8 cellular contexts compared by ENCODE assay signal in the genomic region with DNA sequence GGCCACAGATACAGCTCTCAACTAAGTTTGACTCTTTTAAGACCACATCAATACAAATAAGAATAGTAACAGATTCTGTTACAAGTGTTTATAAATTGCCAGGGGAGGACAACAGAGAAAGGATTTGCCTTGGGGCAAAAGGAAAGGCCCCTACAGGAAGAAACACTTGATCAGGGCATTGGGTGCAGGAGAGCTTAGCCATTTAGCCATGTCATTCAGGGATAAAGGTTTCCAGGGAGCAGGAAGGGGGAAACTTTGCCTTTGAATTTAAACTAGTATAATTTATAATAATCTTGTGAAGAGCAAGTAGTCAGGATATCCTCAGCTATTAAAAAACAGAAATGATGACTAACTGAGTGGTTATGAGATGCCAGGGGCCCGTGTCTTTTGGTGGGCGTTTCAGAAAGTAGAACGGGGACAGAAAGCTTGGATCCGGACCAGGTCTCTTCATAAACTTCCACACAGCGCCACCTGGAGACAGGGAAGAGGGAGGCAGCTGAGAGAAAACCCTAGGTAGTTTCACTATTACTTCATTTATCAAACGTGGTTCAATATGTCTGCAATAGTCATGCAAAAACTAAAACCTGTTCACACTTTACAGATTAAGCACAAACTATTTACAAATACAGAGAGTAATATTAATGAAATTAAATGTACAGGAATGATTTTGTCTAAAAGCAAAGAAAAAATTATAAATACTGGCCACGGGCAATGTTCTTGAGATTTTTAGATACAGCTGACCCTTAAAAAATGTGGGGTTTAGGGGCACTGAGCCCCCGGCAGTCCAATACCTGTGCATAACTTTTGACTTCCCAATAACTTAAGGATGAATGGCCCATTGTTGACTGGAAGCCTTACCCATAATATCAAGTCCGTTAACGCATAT. TPM values are rescaled to one million over a fixed set of nuclear protein-coding genes. Genes with fewer than 3 reads are reported as not detected.
DNase-seq lines count a peak whose midpoint lies in the region; ATAC-seq, FAIRE-seq and TF ChIP-seq lines count a peak whose summit lies in the region.

No MANE protein-coding gene starts in this region.

- H3K4me3 ChIP-seq in NB4 (ENCODE audit: low read depth, low read length) (no peak overlapping the region), right cardiac atrium (ENCODE audit: low read length) (no peak overlapping the region), sigmoid colon (peak overlapping the region in 2 of 4 donors; percentile 10 to 13)

- no peak overlapping the region for H3K27ac ChIP-seq in right cardiac atrium (ENCODE audit: low read length)
- H3K27ac ChIP-seq in sigmoid colon: no peak overlapping the region

- peaks cover 11% of the 10 kb centered on the region for H3K4me1 Mint-ChIP-seq in activated naive CD8-positive, alpha-beta T cell treated with anti-CD3 and anti-CD28 coated beads, Interleukin-2, amount 50 U/mL, for 24 hours

- no peaks in the 10 kb centered on the region for H3K4me1 ChIP-seq in right cardiac atrium (ENCODE audit: control insufficient read depth, insufficient read depth, low read length)
- peaks cover 0 to 3% (median 0%) of the 10 kb centered on the region in 4 donors for H3K4me1 ChIP-seq in sigmoid colon

- peaks cover 5% of the 10 kb centered on the region for H3K27me3 Mint-ChIP-seq in activated naive CD8-positive, alpha-beta T cell treated with anti-CD3 and anti-CD28 coated beads, Interleukin-2, amount 50 U/mL, for 24 hours

- intact Hi-C loops in right cardiac atrium (cut with DNase I): loop anchor here (5.0 to 10.0 kb wide), 6 partner anchors 161 to 294 kb away; no protein-coding TSS in a partner anchor
- intact Hi-C loops in sigmoid colon (cut with DNase I): loop anchor here (1.0 kb wide), 1 partner anchor 289 kb away; no protein-coding TSS in a partner anchor

- no peak for TF ChIP-seq EP300 in sigmoid colon (IDR thresholded peaks at IDR 0.05)

- 29% methylated on average over 10 of the region's 10 CpGs for WGBS in right cardiac atrium
- 27% methylated on average over 10 of the region's 10 CpGs for WGBS in sigmoid colon, 2 donors

- no peaks in the 10 kb centered on the region for H3K9me3 Mint-ChIP-seq in activated naive CD8-positive, alpha-beta T cell treated with anti-CD3 and anti-CD28 coated beads, Interleukin-2, amount 50 U/mL, for 24 hours

- DNase-seq in NB4 (ENCODE audit: low read depth) (peak; percentile 71), SW480 (ENCODE audit: low spot score) (peak; percentile 57), right cardiac atrium (peak; percentile 66 to 83 (median 72)), sigmoid colon (peak; percentile 79)
- DNase-seq in activated naive CD8-positive, alpha-beta T cell treated with anti-CD3 and anti-CD28 coated beads, Interleukin-2, amount 50 U/mL, for 24 hours: peak; percentile 78

- H3K36me3 ChIP-seq in sigmoid colon: no peaks in the 10 kb centered on the region

- TF ChIP-seq CTCF in NB4 (IDR thresholded peaks at IDR 0.05; ENCODE audit: low read depth, low read length) (peak; percentile 81), sigmoid colon (IDR thresholded peaks at IDR 0.05) (peak; percentile 19 to 77 (median 66))

- H3K9me3 ChIP-seq in right cardiac atrium (ENCODE audit: control insufficient read depth, low read length) (no peaks in the 10 kb centered on the region), sigmoid colon (no peaks in the 10 kb centered on the region)

- no peaks in the 10 kb centered on the region for H3K36me3 Mint-ChIP-seq in activated naive CD8-positive, alpha-beta T cell treated with anti-CD3 and anti-CD28 coated beads, Interleukin-2, amount 50 U/mL, for 24 hours (ENCODE audit: low read depth)

- H3K27me3 ChIP-seq in right cardiac atrium (ENCODE audit: control insufficient read depth, insufficient read depth): no peaks in the 10 kb centered on the region
- no peaks in the 10 kb centered on the region for H3K27me3 ChIP-seq in sigmoid colon

- FAIRE-seq in G401.6 (lab: Jason Lieb, UNC): peak; percentile 84

- ATAC-seq in activated naive CD8-positive, alpha-beta T cell treated with anti-CD3 and anti-CD28 coated beads, Interleukin-2, amount 50 U/mL, for 24 hours: peak; percentile 85
- ATAC-seq in right cardiac atrium (peak; percentile 36 to 74), HG03135 (IDR thresholded peaks at IDR 0.05; ENCODE audit: unreplicated experiment) (no peak), HG02642 (IDR thresholded peaks at IDR 0.05; ENCODE audit: poor library complexity, unreplicated experiment) (no peak)

- TF ChIP-seq POLR2A in NB4 (IDR thresholded peaks at IDR 0.05; ENCODE audit: extremely low read depth, insufficient read length) (no peak), sigmoid colon (IDR thresholded peaks at IDR 0.05) (no peak)

- H3K27ac Mint-ChIP-seq in activated naive CD8-positive, alpha-beta T cell treated with anti-CD3 and anti-CD28 coated beads, Interleukin-2, amount 50 U/mL, for 24 hours: no peak overlapping the region

- no peak overlapping the region for H3K4me3 Mint-ChIP-seq in activated naive CD8-positive, alpha-beta T cell treated with anti-CD3 and anti-CD28 coated beads, Interleukin-2, amount 50 U/mL, for 24 hours

RNA-seq across cellular contexts. Expression of a gene that starts 11.0 kb away (rescaled TPM):
- total RNA-seq in right cardiac atrium (1 to 10 TPM in 1 of 4 donors, under 1 TPM in 2, not detected in 1; 0.31 to 1.0 (median 0.32) TPM), sigmoid colon (1 to 10 TPM in 1 of 4 donors, under 1 TPM in 1, not detected in 2; 0.36 to 1.1 TPM)
- polyA plus RNA-seq in right cardiac atrium (0.36 TPM), sigmoid colon (under 1 TPM in 1 of 3 donors, not detected in 2; 0.16 TPM)

Comparison
In these comparisons a context has a peak if more than half of its experiments do, and no peak if none do; other contexts are left out.
1. ATAC-seq: peak in activated naive CD8-positive, alpha-beta T cell treated with anti-CD3 and anti-CD28 coated beads, Interleukin-2, amount 50 U/mL, for 24 hours (single experiment) and right cardiac atrium (2 of 2); none in HG03135 (single experiment) and HG02642 (single experiment).
2. Peak in every context shown above with its lines, with median percentiles within 50 percentile points of each other: DNase-seq.